In genomic region chr15:40941078-40941527, GRCh38 we compare ENCODE assay signal across 8 cellular contexts. TPM values are rescaled to one million over a fixed set of nuclear protein-coding genes. Genes with fewer than 3 reads are reported as not detected.
DNase-seq lines count a peak whose midpoint lies in the region; ATAC-seq, FAIRE-seq and TF ChIP-seq lines count a peak whose summit lies in the region.

No MANE protein-coding gene starts in this region.

- peaks cover 0 to 4% of the 10 kb centered on the region in 2 experiments for H3K36me3 ChIP-seq in mesenchymal stem cell (ENCODE audit: control insufficient read depth in 1 of 2, insufficient read depth in 2 of 2, low read depth in 1 of 2, low read length in 2 of 2)

- H2BK5ac ChIP-seq in mesenchymal stem cell (ENCODE audit: low read depth, low read length, poor library complexity, severe bottlenecking), result no peak overlapping the region

- in situ Hi-C loops in astrocyte of the spinal cord (cut with HindIII; ENCODE audit: low sequenced_read_pairs), result no loop called here

- peak overlapping the region; percentile 91 for H4K91ac ChIP-seq in mesenchymal stem cell (ENCODE audit: low read length)

- 36% methylated on average over 3 of the region's 7 CpGs for WGBS in A549 (ENCODE audit: missing lambda C conversion rate)
- WGBS in mesenchymal stem cell, result 11% methylated on average over 7 of the region's 7 CpGs

- H3K27ac ChIP-seq in A549 (peak overlapping the region; percentile 89 to 94), mesenchymal stem cell (ENCODE audit: low read length, poor library complexity, severe bottlenecking) (no peak overlapping the region)

- H3K27me3 ChIP-seq in mesenchymal stem cell (ENCODE audit: control insufficient read depth in 1 of 2, insufficient read depth in 1 of 2, low read length in 2 of 2), result peaks cover 3 to 12% of the 10 kb centered on the region in 2 experiments

- H3K4me1 ChIP-seq in A549 (peaks cover 18% of the 10 kb centered on the region), mesenchymal stem cell (ENCODE audit: control insufficient read depth, insufficient read depth, low read depth, low read length) (peaks cover 31% of the 10 kb centered on the region)

- ATAC-seq in A549, result no peak
- peak; percentile 3 for ATAC-seq in HG02943 (IDR thresholded peaks at IDR 0.05; ENCODE audit: low read depth, unreplicated experiment)
- no peak for ATAC-seq in HG03442 (IDR thresholded peaks at IDR 0.05; ENCODE audit: unreplicated experiment)
- ATAC-seq in HG03378 (IDR thresholded peaks at IDR 0.05; ENCODE audit: unreplicated experiment), result no peak

- DNase-seq in A549 (ENCODE audit: low read depth in 1 of 2, low spot score in 1 of 2) (no peak), astrocyte of the spinal cord (ENCODE audit: low read depth, low spot score) (no peak), mesenchymal stem cell (no peak), GM19238 (ENCODE audit: insufficient read length, low spot score) (no peak), SKM-1 (lab: John Stamatoyannopoulos, UW; ENCODE audit: unreplicated experiment) (no peak)

- H3K4me3 ChIP-seq in A549 (peak overlapping the region; percentile 61), astrocyte of the spinal cord (ENCODE audit: low read depth, low read length) (peak overlapping the region; percentile 18), mesenchymal stem cell (ENCODE audit: insufficient read depth in 1 of 2, low read depth in 1 of 2, low read length in 2 of 2) (peak overlapping the region; percentile 59 to 65)

- no peaks in the 10 kb centered on the region for H3K79me1 ChIP-seq in mesenchymal stem cell (replicated peaks; ENCODE audit: low read length, poor library complexity, severe bottlenecking)

- no peak for FAIRE-seq in A549 (lab: Jason Lieb, UNC)

- no peak for TF ChIP-seq RAD21 in A549 (conservative IDR thresholded peaks at IDR 0.05 in 1 of 2, IDR thresholded peaks at IDR 0.05 in 1 of 2)

- TF ChIP-seq EP300 in A549 (IDR thresholded peaks at IDR 0.05), result no peak

- H4K8ac ChIP-seq in mesenchymal stem cell (ENCODE audit: low read length), result peak overlapping the region; percentile 98

- no peak overlapping the region for H3K14ac ChIP-seq in mesenchymal stem cell (ENCODE audit: low read length in 2 of 2)

- TF ChIP-seq CTCF in A549 (IDR thresholded peaks at IDR 0.05) (no peak), astrocyte of the spinal cord (IDR thresholded peaks at IDR 0.05; ENCODE audit: low read depth, low read length) (no peak)

- no peak overlapping the region for H2BK15ac ChIP-seq in mesenchymal stem cell (ENCODE audit: low read depth, poor library complexity, severe bottlenecking)

- POLR2A ChIA-PET in A549 (lab: Yijun Ruan, JAX), result interaction anchor here (0.6 to 3.1 kb wide), 4 partner anchors 11 to 384 kb away, joined by 3 to 29 read pairs (median 10); partner anchors contain the start of genes CHAC1 and DLL4

- H2AK5ac ChIP-seq in mesenchymal stem cell (ENCODE audit: low read length, severe bottlenecking), result no peak overlapping the region

- H3K4ac ChIP-seq in mesenchymal stem cell (ENCODE audit: low read depth in 1 of 2, low read length in 2 of 2), result peak overlapping the region in 1 of 2 experiments; percentile 59

- no peaks in the 10 kb centered on the region for H3K9me3 ChIP-seq in A549
- H3K9me3 ChIP-seq in mesenchymal stem cell (ENCODE audit: control insufficient read depth, low read length), result no peaks in the 10 kb centered on the region

- TF ChIP-seq POLR2A in A549 (IDR thresholded peaks at IDR 0.05; ENCODE audit: low read length), result no peak

- CTCF ChIA-PET in A549 (lab: Yijun Ruan, JAX), result interaction anchor here (0.5 to 5.9 kb wide), 55 partner anchors 11 to 392 kb away, joined by 3 to 76 read pairs (median 5); partner anchors contain the start of genes CHAC1, CHP1, DLL4 and EXD1

- peak overlapping the region; percentile 32 for H2AFZ ChIP-seq in mesenchymal stem cell (ENCODE audit: low read depth, low read length)

- H3K23ac ChIP-seq in mesenchymal stem cell (ENCODE audit: low read length in 2 of 2), result no peak overlapping the region

- peak overlapping the region; percentile 70 to 85 for H3K18ac ChIP-seq in mesenchymal stem cell (ENCODE audit: low read depth in 1 of 2, low read length in 2 of 2)

- peak overlapping the region; percentile 61 for H3K9ac ChIP-seq in mesenchymal stem cell (ENCODE audit: low read length)

- peak overlapping the region in 1 of 2 experiments; percentile 97 for H2BK12ac ChIP-seq in mesenchymal stem cell (ENCODE audit: low read length in 2 of 2)

- H3K4me2 ChIP-seq in A549 (peak overlapping the region; percentile 95), mesenchymal stem cell (ENCODE audit: low read length, poor library complexity, severe bottlenecking) (peak overlapping the region; percentile 80)

- peak overlapping the region; percentile 86 for H2BK120ac ChIP-seq in mesenchymal stem cell (ENCODE audit: low read depth, low read length)

TF ChIP-seq in A549, 52 proteins besides CTCF, POLR2A, EP300 and RAD21:
- TF ChIP-seq KDM5A (IDR thresholded peaks at IDR 0.05), result no peak
- TF ChIP-seq ZFP36 (IDR thresholded peaks at IDR 0.05; ENCODE audit: borderline replicate concordance, partially characterized antibody), result no peak
- no peak for TF ChIP-seq CHD2 (IDR thresholded peaks at IDR 0.05; ENCODE audit: low read length, partially characterized antibody)
- TF ChIP-seq MAX (IDR thresholded peaks at IDR 0.05), result no peak
- no peak for TF ChIP-seq HMGXB4 (CRISPR knock-in tag; IDR thresholded peaks at IDR 0.05; ENCODE audit: borderline replicate concordance)
- TF ChIP-seq MAZ (IDR thresholded peaks at IDR 0.05; ENCODE audit: borderline replicate concordance, low read depth, low read length), result no peak
- TF ChIP-seq ATOH8 (CRISPR knock-in tag; IDR thresholded peaks at IDR 0.05; ENCODE audit: low read depth), result no peak
- no peak for TF ChIP-seq RNF2 (IDR thresholded peaks at IDR 0.05; ENCODE audit: borderline replicate concordance, low read depth)
- TF ChIP-seq RARB (CRISPR knock-in tag; IDR thresholded peaks at IDR 0.05), result no peak
- no peak for TF ChIP-seq HOXA7 (CRISPR knock-in tag; IDR thresholded peaks at IDR 0.05)
- no peak for TF ChIP-seq ESRRA (IDR thresholded peaks at IDR 0.05; ENCODE audit: borderline replicate concordance, low read length)
TF ChIP-seq in A549: peak in this region for 0.

RNA-seq across cellular contexts. Expression of gene DLL4, which starts 12.0 kb away (rescaled TPM):
- polyA plus RNA-seq in A549 (2011; rRNA removed), result 0.09 and 0.16 TPM in 2 replicates
- 0.16 and 0.21 TPM in 2 replicates for polyA plus RNA-seq in A549 (2012; cell fraction: cytosol; rRNA removed)
- 0.54 and 0.61 TPM in 2 replicates for polyA plus RNA-seq in A549 (2012; cell fraction: nucleus; rRNA removed)
- polyA plus RNA-seq in A549 (2017; fragmentation: RNase III; extraction: RNeasy Plus Mini Kit Qiagen cat#74134 plus additional on column Dnase treatment), result 0.09 to 0.28 TPM (median 0.13 TPM) in 3 replicates
- polyA minus RNA-seq in A549 (2011; rRNA and poly(A)+ RNA removed), result 0.21 and 0.24 TPM in 2 replicates
- polyA plus RNA-seq in mesenchymal stem cell (2013, experiment 1 of 2), result 25.3 TPM
- 25.3 TPM for polyA plus RNA-seq in mesenchymal stem cell (2013, experiment 2 of 2)

RNA-seq across cellular contexts. Expression of gene CHAC1, which starts 12.2 kb away (rescaled TPM):
- 22.2 and 25.3 TPM in 2 replicates for polyA plus RNA-seq in A549 (2011; rRNA removed)
- 9.5 and 11.1 TPM in 2 replicates for polyA plus RNA-seq in A549 (2012; cell fraction: cytosol; rRNA removed)
- polyA plus RNA-seq in A549 (2012; cell fraction: nucleus; rRNA removed), result 6.3 and 13.2 TPM in 2 replicates
- 3.8 to 4.9 TPM (median 4.5 TPM) in 3 replicates for polyA plus RNA-seq in A549 (2017; fragmentation: RNase III; extraction: RNeasy Plus Mini Kit Qiagen cat#74134 plus additional on column Dnase treatment)
- 27.8 and 36.4 TPM in 2 replicates for polyA minus RNA-seq in A549 (2011; rRNA and poly(A)+ RNA removed)
- 88.1 TPM for polyA plus RNA-seq in mesenchymal stem cell (2013, experiment 1 of 2)
- polyA plus RNA-seq in mesenchymal stem cell (2013, experiment 2 of 2), result 81.3 TPM

RNA-seq across cellular contexts. Expression of gene VPS18, which starts 46.9 kb away (rescaled TPM):
- 9.0 and 10.7 TPM in 2 replicates for polyA plus RNA-seq in A549 (2011; rRNA removed)
- polyA plus RNA-seq in A549 (2012; cell fraction: cytosol; rRNA removed), result 9.1 and 10.9 TPM in 2 replicates
- polyA plus RNA-seq in A549 (2012; cell fraction: nucleus; rRNA removed), result 23.3 and 26.0 TPM in 2 replicates
- 12.4 to 15.2 TPM (median 14.6 TPM) in 3 replicates for polyA plus RNA-seq in A549 (2017; fragmentation: RNase III; extraction: RNeasy Plus Mini Kit Qiagen cat#74134 plus additional on column Dnase treatment)
- 26.2 and 33.6 TPM in 2 replicates for polyA minus RNA-seq in A549 (2011; rRNA and poly(A)+ RNA removed)
- 30.6 TPM for polyA plus RNA-seq in mesenchymal stem cell (2013, experiment 1 of 2)
- polyA plus RNA-seq in mesenchymal stem cell (2013, experiment 2 of 2), result 29.8 TPM
